9 cellular contexts compared by ENCODE assay signal in genomic region chr6:136635615-136636014, GRCh38.
"Had no signal": no experiment of that assay in that cellular context is flagged by ENCODE, and none has a peak within 500 bp of the region (broad histone marks: within the 10 kb centered on the region; RNA-seq: fewer than 3 reads in every experiment).

No MANE protein-coding gene starts in this region.

- DNase-seq: GM23248, GOT3, H7, H9, HCEC 1CT, HFFc6 had no signal

- H3K4me3 ChIP-seq: GM23248, GM23338, HAP-1 had no signal

- H3K9me3 ChIP-seq: HAP-1 had no signal

- H3K4me3 Mint-ChIP-seq: GM23338, H9, HFFc6 had no signal

- ATAC-seq: GM23338, HCT116 had no signal

- H3K27ac ChIP-seq: GM23248 had no signal

- H3K27ac Mint-ChIP-seq: GM23338, H9, HFFc6 had no signal
